Comparison of ENCODE assay signal across 8 cellular contexts in the genomic region with DNA sequence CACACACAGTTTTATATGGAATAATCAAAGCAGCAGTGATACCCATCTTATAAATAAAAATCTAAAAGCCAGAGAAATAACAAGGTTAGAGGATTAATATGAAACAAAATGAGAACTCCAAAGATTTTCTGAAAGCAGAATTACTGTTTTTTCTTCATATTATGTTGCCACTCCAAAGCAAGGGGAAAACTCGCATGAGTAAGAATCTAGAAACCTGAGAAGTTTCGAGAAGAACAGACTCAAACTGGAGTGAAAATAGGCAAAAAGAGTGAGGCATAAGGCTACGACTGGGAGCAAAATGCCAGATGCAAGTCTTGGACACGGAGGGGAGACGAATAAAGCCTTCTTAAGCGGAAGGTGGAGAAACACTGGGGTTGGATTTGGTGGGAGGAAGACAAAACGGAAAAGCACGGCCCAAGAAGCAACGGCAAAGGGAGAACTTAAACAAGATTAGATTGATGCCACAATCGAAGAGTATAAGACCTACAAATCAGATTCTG. TPM values are rescaled to one million over a fixed set of nuclear protein-coding genes. Genes with fewer than 3 reads are reported as not detected.
DNase-seq lines count a peak whose midpoint lies in the region; ATAC-seq, FAIRE-seq and TF ChIP-seq lines count a peak whose summit lies in the region.

No MANE protein-coding gene starts in this region.

- H3K36me3 ChIP-seq in CD4-positive, alpha-beta memory T cell (ENCODE audit: insufficient read depth, low read length) = no peaks in the 10 kb centered on the region
- H3K36me3 ChIP-seq in astrocyte (ENCODE audit: insufficient read depth, low read length) (no peaks in the 10 kb centered on the region), HepG2 (replicated peaks in 1 of 2; ENCODE audit: control insufficient read depth in 1 of 2, insufficient read depth in 2 of 2, low read length in 2 of 2) (peaks cover 0 to 3% of the 10 kb centered on the region in 2 experiments; a peak in 2 of 5 replicates), tibial artery (no peaks in the 10 kb centered on the region)

- H3K27ac ChIP-seq in CD4-positive, alpha-beta memory T cell (ENCODE audit: low read depth, low read length) = peak overlapping the region; percentile 82
- H3K27ac ChIP-seq in astrocyte (ENCODE audit: low read depth, low read length) = peak overlapping the region; percentile 97
- H3K27ac ChIP-seq in HepG2 (ENCODE audit: extremely low read length, insufficient read depth, low read length) = peak overlapping the region; percentile 100
- peak overlapping the region; percentile 92 to 97 for H3K27ac ChIP-seq in tibial artery

- peak overlapping the region; percentile 96 for H3K9ac ChIP-seq in astrocyte (ENCODE audit: low read length)
- peak overlapping the region; percentile 97 for H3K9ac ChIP-seq in HepG2 (ENCODE audit: insufficient read depth, low read depth, low read length)

- DNase-seq in CD4-positive, alpha-beta memory T cell = peak in 2 of 5 donors; percentile 0 to 5
- DNase-seq in HuH-7.5 (ENCODE audit: low spot score) = peak; percentile 21
- DNase-seq in astrocyte (ENCODE audit: low read depth) = peak; percentile 18
- DNase-seq in HepG2 (ENCODE audit: low spot score) = no peak
- DNase-seq in tibial artery = no peak
- no peak for DNase-seq in cerebellar cortex (ENCODE audit: low spot score)
- no peak for DNase-seq in NCI-H510A (lab: John Stamatoyannopoulos, UW)
- DNase-seq in stimulated activated CD4-positive, alpha-beta T cell treated with anti-CD3 and anti-CD28 coated beads, Interleukin-4, amount 100 ng/mL, for 4 hours = no peak

- intact Hi-C loops in CD4-positive, alpha-beta memory T cell (cut with micrococcal nuclease) = loop anchor here (2.0 kb wide), 1 partner anchor 37 kb away; no protein-coding TSS in a partner anchor
- intact Hi-C loops in HepG2 (cut with micrococcal nuclease; ENCODE audit: unreplicated experiment) (no loop called here), tibial artery (cut with DNase I; ENCODE audit: low total_unique reads) (no loop called here)

- peaks cover 27 to 58% (median 45%) of the 10 kb centered on the region in 4 donors for H3K4me1 Mint-ChIP-seq in CD4-positive, alpha-beta memory T cell
- H3K4me1 Mint-ChIP-seq in astrocyte (ENCODE audit: low read depth, unreplicated experiment) = peaks cover 12% of the 10 kb centered on the region

- peak overlapping the region; percentile 98 to 100 (median 99) for H3K27ac Mint-ChIP-seq in CD4-positive, alpha-beta memory T cell
- H3K27ac Mint-ChIP-seq in astrocyte (ENCODE audit: unreplicated experiment) = peak overlapping the region; percentile 100

- H2AFZ ChIP-seq in astrocyte (ENCODE audit: low read depth, low read length) (peak overlapping the region; percentile 99), HepG2 (ENCODE audit: low read length) (peak overlapping the region; percentile 3)

- TF ChIP-seq POLR2A in HepG2 (IDR thresholded peaks at IDR 0.05; ENCODE audit: insufficient read depth in 1 of 2, low read depth in 2 of 2, low read length in 2 of 2) = no peak

- H4K20me1 ChIP-seq in astrocyte (ENCODE audit: insufficient read depth, low read length) (peaks cover 38% of the 10 kb centered on the region), HepG2 (ENCODE audit: insufficient read depth, low read length) (0 out of 2 replicates have a peak, but pooled peaks cover 5% of the 10 kb centered on the region)

- H3K4me1 ChIP-seq in CD4-positive, alpha-beta memory T cell (ENCODE audit: insufficient read depth, low read length) = peaks cover 36% of the 10 kb centered on the region
- H3K4me1 ChIP-seq in astrocyte (ENCODE audit: insufficient read depth, low read length) (peaks cover 9% of the 10 kb centered on the region), HepG2 (ENCODE audit: insufficient read depth, low read length) (peaks cover 47% of the 10 kb centered on the region), tibial artery (peaks cover 0 to 36% (median 21%) of the 10 kb centered on the region in 4 donors)

- H3K27me3 ChIP-seq in CD4-positive, alpha-beta memory T cell (ENCODE audit: insufficient read depth, low read length) = no peaks in the 10 kb centered on the region
- no peaks in the 10 kb centered on the region for H3K27me3 ChIP-seq in astrocyte (ENCODE audit: insufficient read depth, low read length)
- H3K27me3 ChIP-seq in HepG2 (ENCODE audit: control insufficient read depth in 1 of 2, insufficient read depth in 2 of 2, low read length in 2 of 2) = no peaks in the 10 kb centered on the region; a peak in 1 of 5 replicates
- no peaks in the 10 kb centered on the region for H3K27me3 ChIP-seq in tibial artery

- H3K4me3 ChIP-seq in CD4-positive, alpha-beta memory T cell (ENCODE audit: low read length in 2 of 2) = peak overlapping the region; percentile 80 to 91
- H3K4me3 ChIP-seq in astrocyte (ENCODE audit: insufficient read depth, low read depth, low read length) = peak overlapping the region; percentile 87
- H3K4me3 ChIP-seq in HepG2 (replicated peaks in 1 of 3; ENCODE audit: insufficient read depth in 1 of 3, low read depth in 2 of 3, low read length in 3 of 3) = peak overlapping the region; percentile 91 to 99 (median 94)
- H3K4me3 ChIP-seq in tibial artery = peak overlapping the region; percentile 72 to 91

- H3K27me3 Mint-ChIP-seq in CD4-positive, alpha-beta memory T cell = peaks cover 0 to 4% of the 10 kb centered on the region in 2 donors
- no peaks in the 10 kb centered on the region for H3K27me3 Mint-ChIP-seq in astrocyte (ENCODE audit: low read depth, unreplicated experiment)

- no peak for TF ChIP-seq CTCF in astrocyte (IDR thresholded peaks at IDR 0.05; ENCODE audit: insufficient read depth, low read depth, low read length)
- TF ChIP-seq CTCF in HepG2 (CRISPR knock-in tag; IDR thresholded peaks at IDR 0.05) = no peak
- no peak for TF ChIP-seq CTCF in tibial artery (IDR thresholded peaks at IDR 0.05)

- no peak for TF ChIP-seq RAD21 in HepG2 (CRISPR knock-in tag; IDR thresholded peaks at IDR 0.05)

- POLR2A ChIA-PET in CD4-positive, alpha-beta memory T cell (lab: Charles Lee; ENCODE audit: partially characterized antibody) = interaction anchor here (0.5 to 2.3 kb wide), 11 partner anchors 8 to 1151 kb away, joined by 3 to 18 read pairs (median 3); a partner anchor contains a TSS
- POLR2A ChIA-PET in HepG2 (lab: Yijun Ruan, JAX) = interaction anchor here (0.6 to 3.5 kb wide), 5 partner anchors 9 to 191 kb away, joined by 3 to 13 read pairs (median 4); a partner anchor contains a TSS

- TF ChIP-seq EP300 in HepG2 (IDR thresholded peaks at IDR 0.05; ENCODE audit: low read depth in 2 of 2, low read length in 2 of 2) (no peak), HepG2 (CRISPR knock-in tag; IDR thresholded peaks at IDR 0.05; ENCODE audit: borderline replicate concordance) (no peak)

- no peak for ATAC-seq in HepG2

- WGBS in HepG2 (ENCODE audit: low lambda C conversion rate) = under 1% methylated on average over 10 of the region's 10 CpGs

- FAIRE-seq in astrocyte (lab: Jason Lieb, UNC) (no peak), HepG2 (lab: Jason Lieb, UNC) (no peak)

- H3K79me2 ChIP-seq in astrocyte (ENCODE audit: insufficient read depth, low read length) (peaks cover 54% of the 10 kb centered on the region), HepG2 (ENCODE audit: insufficient read depth, low read length) (peaks cover 53% of the 10 kb centered on the region)

- H3K9me3 ChIP-seq in CD4-positive, alpha-beta memory T cell (ENCODE audit: control insufficient read depth in 1 of 2, low read length in 2 of 2) = no peaks in the 10 kb centered on the region
- H3K9me3 ChIP-seq in astrocyte (ENCODE audit: insufficient read depth, low read depth, low read length) = no peaks in the 10 kb centered on the region
- no peaks in the 10 kb centered on the region for H3K9me3 ChIP-seq in HepG2 (ENCODE audit: low read length)
- H3K9me3 ChIP-seq in tibial artery = no peaks in the 10 kb centered on the region

- H3K4me3 Mint-ChIP-seq in CD4-positive, alpha-beta memory T cell = peak overlapping the region; percentile 94 to 100 (median 98)
- H3K4me3 Mint-ChIP-seq in astrocyte (ENCODE audit: unreplicated experiment) = peak overlapping the region; percentile 93

- in situ Hi-C loops in HepG2 (cut with HindIII; ENCODE audit: extremely low pct_ligation_motif_present, low pct_unique_long_range_greater_than_20kb) = no loop called here

- CTCF ChIA-PET in CD4-positive, alpha-beta memory T cell (lab: Charles Lee; ENCODE audit: partially characterized antibody) = interaction anchor here (0.7 to 1.1 kb wide), 3 partner anchors 11 to 147 kb away, joined by 3 to 4 read pairs (median 3); no protein-coding TSS in a partner anchor
- CTCF ChIA-PET in HepG2 (lab: Yijun Ruan, JAX; ENCODE audit: low intra/inter-chr PET ratio, low total read pairs) = no interaction called here

- BruUV-seq in HepG2 (replicated peaks; lab: Mats Ljungman, UMichigan) = no TSS peak

- peaks cover 15 to 34% of the 10 kb centered on the region in 2 donors for H3K36me3 Mint-ChIP-seq in CD4-positive, alpha-beta memory T cell
- H3K36me3 Mint-ChIP-seq in astrocyte (ENCODE audit: low read depth, unreplicated experiment) = peaks cover 2% of the 10 kb centered on the region

- H3K9me3 Mint-ChIP-seq in CD4-positive, alpha-beta memory T cell = no peaks in the 10 kb centered on the region
- H3K9me3 Mint-ChIP-seq in astrocyte (ENCODE audit: unreplicated experiment) = no peaks in the 10 kb centered on the region

- peak overlapping the region; percentile 96 for H3K4me2 ChIP-seq in astrocyte (ENCODE audit: low read length)
- peak overlapping the region; percentile 92 for H3K4me2 ChIP-seq in HepG2 (ENCODE audit: low read depth, low read length)

RNA-seq across cellular contexts. Expression of a gene that starts 0.9 kb away (rescaled TPM):
- 10 to 100 TPM; 41.7 to 44.5 TPM for total RNA-seq in CD4-positive, alpha-beta memory T cell
- polyA plus RNA-seq in CD4-positive, alpha-beta memory T cell = 10 to 100 TPM; 34.4 to 41.1 TPM
- total RNA-seq in astrocyte (49.2 and 49.8 TPM in 2 replicates), HepG2 (2016; rRNA removed; fragmentation: Illumina TruSeq; extraction: Trizol) (44.6 and 61.5 TPM in 2 replicates)
- total RNA-seq in HepG2 (2016; cell fraction: cytosol; rRNA removed; fragmentation: Illumina TruSeq; extraction: Trizol; ENCODE audit: low read depth) = 14.8 and 16.2 TPM in 2 replicates
- total RNA-seq in HepG2 (2016; cell fraction: insoluble cytoplasmic fraction; rRNA removed; fragmentation: Illumina TruSeq; extraction: Trizol) = 44.0 and 55.4 TPM in 2 replicates
- 20.9 and 21.8 TPM in 2 replicates for total RNA-seq in HepG2 (2016; cell fraction: membrane; rRNA removed; fragmentation: Illumina TruSeq; extraction: Trizol)
- 29.8 and 32.3 TPM in 2 replicates for total RNA-seq in HepG2 (2016; cell fraction: nucleus; rRNA removed; fragmentation: Illumina TruSeq; extraction: Trizol)
- 22.1 and 23.8 TPM in 2 replicates for polyA plus RNA-seq in HepG2 (2011; rRNA removed)
- polyA plus RNA-seq in HepG2 (2011; cell fraction: cytosol; rRNA removed) = 18.9 and 23.0 TPM in 2 replicates
- 28.9 and 32.0 TPM in 2 replicates for polyA plus RNA-seq in HepG2 (2011; cell fraction: nucleus; rRNA removed)
- polyA plus RNA-seq in HepG2 (2012) = 24.4 and 25.7 TPM in 2 replicates
- 2.0 and 2.3 TPM in 2 replicates for polyA plus RNA-seq in HepG2 (2016; cell fraction: cytosol; fragmentation: Illumina TruSeq; extraction: Trizol; ENCODE audit: low read depth)
- 38.1 and 39.8 TPM in 2 replicates for polyA plus RNA-seq in HepG2 (2016; cell fraction: insoluble cytoplasmic fraction; fragmentation: Illumina TruSeq; extraction: Trizol; ENCODE audit: low read depth)
- polyA plus RNA-seq in HepG2 (2016; cell fraction: membrane; fragmentation: Illumina TruSeq; extraction: Trizol; ENCODE audit: low read depth) = 6.9 and 8.1 TPM in 2 replicates
- polyA plus RNA-seq in HepG2 (2016; cell fraction: nucleus; fragmentation: Illumina TruSeq; extraction: Trizol; ENCODE audit: insufficient read depth, low read depth) = 26.3 and 27.2 TPM in 2 replicates
- 49.1 and 105 TPM in 2 replicates for polyA minus RNA-seq in HepG2 (2011; rRNA and poly(A)+ RNA removed; ENCODE audit: low replicate concordance)
- polyA minus RNA-seq in HepG2 (2011; cell fraction: cytosol; rRNA and poly(A)+ RNA removed) = 24.7 and 27.5 TPM in 2 replicates
- 42.5 and 58.9 TPM in 2 replicates for polyA minus RNA-seq in HepG2 (2011; cell fraction: nucleus; rRNA and poly(A)+ RNA removed)

Comparison
In these comparisons a context has a peak if more than half of its experiments do, and no peak if none do; other contexts are left out.
1. DNase-seq: peak in HuH-7.5 (single experiment) and astrocyte (single experiment); none in HepG2 (single experiment), tibial artery (0 of 2), cerebellar cortex (single experiment), NCI-H510A (single experiment) and stimulated activated CD4-positive, alpha-beta T cell treated with anti-CD3 and anti-CD28 coated beads, Interleukin-4, amount 100 ng/mL, for 4 hours (0 of 2).
2. Peak in every context shown above with its lines, with median percentiles within 50 percentile points of each other: H3K27ac ChIP-seq and H3K4me3 ChIP-seq.